Comparison of ENCODE assay signal across 8 cellular contexts in genomic region chrX:69165116-69165651, GRCh38. TPM values are rescaled to one million over a fixed set of nuclear protein-coding genes. Genes with fewer than 3 reads are reported as not detected.
A peak's percentile ranks its signal among the peaks of the same experiment; 100 is the strongest.
DNase-seq lines count a peak whose midpoint lies in the region; ATAC-seq and TF ChIP-seq lines count a peak whose summit lies in the region.

A gene with protein sequence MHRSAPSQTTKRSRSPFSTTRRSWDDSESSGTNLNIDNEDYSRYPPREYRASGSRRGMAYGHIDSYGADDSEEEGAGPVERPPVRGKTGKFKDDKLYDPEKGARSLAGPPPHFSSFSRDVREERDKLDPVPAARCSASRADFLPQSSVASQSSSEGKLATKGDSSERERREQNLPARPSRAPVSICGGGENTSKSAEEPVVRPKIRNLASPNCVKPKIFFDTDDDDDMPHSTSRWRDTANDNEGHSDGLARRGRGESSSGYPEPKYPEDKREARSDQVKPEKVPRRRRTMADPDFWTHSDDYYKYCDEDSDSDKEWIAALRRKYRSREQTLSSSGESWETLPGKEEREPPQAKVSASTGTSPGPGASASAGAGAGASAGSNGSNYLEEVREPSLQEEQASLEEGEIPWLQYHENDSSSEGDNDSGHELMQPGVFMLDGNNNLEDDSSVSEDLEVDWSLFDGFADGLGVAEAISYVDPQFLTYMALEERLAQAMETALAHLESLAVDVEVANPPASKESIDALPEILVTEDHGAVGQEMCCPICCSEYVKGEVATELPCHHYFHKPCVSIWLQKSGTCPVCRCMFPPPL (minus strand): TSS chrX:69165453. CDS start chrX:69163073, 2,380 bp downstream.

- BruUV-seq in HCT116 (replicated peaks; lab: Mats Ljungman, UMichigan), result TSS peak; percentile 58

- TF ChIP-seq CTCF in HCT116 (IDR thresholded peaks at IDR 0.05 in 2 of 3, conservative IDR thresholded peaks at IDR 0.05 in 1 of 3; ENCODE audit: borderline replicate concordance in 1 of 3, insufficient read depth in 1 of 3, low read depth in 2 of 3, low read length in 2 of 3) (no peak), adrenal gland (IDR thresholded peaks at IDR 0.05) (no peak), heart left ventricle (IDR thresholded peaks at IDR 0.05) (no peak), transverse colon (IDR thresholded peaks at IDR 0.05) (no peak)

- H3K4me3 Mint-ChIP-seq in T-cell, result peak within 1 kb of the TSS; percentile 81 to 89 (median 82)

- CTCF ChIA-PET in HCT116 (lab: Charles Lee) (no interaction called here), T-cell (lab: Charles Lee) (interaction anchor here in 1 of 2 donors (1.0 to 1.8 kb wide), 3 partner anchors 46 to 338 kb away, joined by 3 to 8 read pairs (median 4); partner anchors contain the start of gene EFNB1)

- peaks cover 27 to 33% (median 31%) of the 10 kb centered on the region in 3 donors for H3K4me1 Mint-ChIP-seq in T-cell

- DNase-seq in GF-D8 (lab: John Stamatoyannopoulos, UW) (peak; percentile 0), HCT116 (ENCODE audit: low read depth, low spot score) (no peak), NAMALWA (ENCODE audit: low spot score) (peak; percentile 81), T-cell (peak; percentile 43 to 77 (median 64)), adrenal gland (peak; percentile 63 to 80 (median 67)), heart left ventricle (peak; percentile 76 to 87 (median 78)), posterior cingulate gyrus (peak; percentile 58 to 97 (median 73)), transverse colon (peak; percentile 73)

- POLR2A ChIA-PET in HCT116 (lab: Charles Lee), result interaction anchor here (1.4 kb wide), 1 partner anchor 337 kb away, joined by 5 read pairs; the partner anchor contains the start of gene EFNB1
- POLR2A ChIA-PET in T-cell (lab: Charles Lee), result interaction anchor here in 1 of 2 donors (0.6 to 1.4 kb wide), 2 partner anchors 336 to 448 kb away, joined by 3 to 6 read pairs; partner anchors contain the start of gene EFNB1

- peak within 1 kb of the TSS; percentile 68 for H3K9ac ChIP-seq in HCT116 (ENCODE audit: low read length)

- no peaks in the 10 kb centered on the region for H3K9me3 Mint-ChIP-seq in T-cell

- H3K9me3 ChIP-seq in HCT116 (ENCODE audit: control insufficient read depth in 1 of 2, insufficient read depth in 1 of 2, low read depth in 1 of 2, low read length in 2 of 2) (no peaks in the 10 kb centered on the region), adrenal gland (replicated peaks in 1 of 3) (no peaks in the 10 kb centered on the region), heart left ventricle (peaks cover 0 to 16% (median 0%) of the 10 kb centered on the region in 12 donors), transverse colon (no peaks in the 10 kb centered on the region)

- in situ Hi-C loops in transverse colon (cut with MboI; ENCODE audit: low pct_ligation_motif_present in 1 of 4, low pct_unique_long_range_greater_than_20kb in 1 of 4, low sequenced_read_pairs in 3 of 4), result no loop called here

- H3K4me3 ChIP-seq in HCT116 (replicated peaks in 1 of 2; ENCODE audit: low read depth in 1 of 2, low read length in 2 of 2) (peak within 1 kb of the TSS; percentile 65 to 73), adrenal gland (peak within 1 kb of the TSS in 3 of 4 donors; percentile 34 to 60 (median 48)), heart left ventricle (peak within 1 kb of the TSS; percentile 58 to 95 (median 73)), transverse colon (peak within 1 kb of the TSS; percentile 12 to 78 (median 56))

- peak within 1 kb of the TSS; percentile 89 for H3K27ac Mint-ChIP-seq in T-cell

- H3K27ac ChIP-seq in HCT116 (ENCODE audit: low read depth, low read length), result peak within 1 kb of the TSS; percentile 34; the same call in 1 of the 2 replicates
- peak within 1 kb of the TSS in 4 of 5 donors; percentile 22 to 78 (median 46) for H3K27ac ChIP-seq in adrenal gland
- H3K27ac ChIP-seq in heart left ventricle, result peak within 1 kb of the TSS; percentile 53 to 87 (median 75)
- peak within 1 kb of the TSS; percentile 64 to 86 (median 78) for H3K27ac ChIP-seq in transverse colon

- no peak for TF ChIP-seq EP300 in transverse colon (IDR thresholded peaks at IDR 0.05; ENCODE audit: low read depth)

- no peaks in the 10 kb centered on the region for H3K79me2 ChIP-seq in HCT116 (ENCODE audit: insufficient read depth, low read length)

- WGBS in adrenal gland, 4 donors, result 1 to 41% (median 16%) methylated on average over 5 to 46 of the region's 46 CpGs
- WGBS in heart left ventricle, 4 donors, result 1 to 34% (median 14%) methylated on average over 44 to 46 of the region's 46 CpGs
- 0 to 49% methylated on average over 2 to 46 of the region's 46 CpGs for WGBS in transverse colon (ENCODE audit: low coverage in 1 of 2), 2 donors

- H3K36me3 ChIP-seq in HCT116 (ENCODE audit: control insufficient read depth in 1 of 2, insufficient read depth in 2 of 2, low read length in 2 of 2), result no peaks in the 10 kb centered on the region; a peak in 1 of 4 replicates
- H3K36me3 ChIP-seq in adrenal gland (replicated peaks in 1 of 2), result no peaks in the 10 kb centered on the region
- peaks cover 0 to 7% (median 0%) of the 10 kb centered on the region in 9 donors for H3K36me3 ChIP-seq in heart left ventricle
- H3K36me3 ChIP-seq in transverse colon, result no peaks in the 10 kb centered on the region

- intact Hi-C loops in HCT116 (cut with micrococcal nuclease) (no loop called here), adrenal gland (cut with DNase I) (no loop called here), heart left ventricle (cut with DNase I) (loop anchor here in 2 of 10 donors (10.0 kb wide), 1 partner anchor 340 kb away; the partner anchor contains the start of gene EFNB1 (in 2 of the 2)), posterior cingulate gyrus (cut with DNase I) (no loop called here), transverse colon (cut with DNase I; ENCODE audit: low total_unique reads) (no loop called here)

- H2AFZ ChIP-seq in HCT116 (ENCODE audit: low read depth, low read length, poor library complexity, severe bottlenecking), result peak within 1 kb of the TSS; percentile 92

- RAD21 ChIA-PET in HCT116 (lab: Charles Lee; ENCODE audit: low non-redundant PET in 1 of 2, low total read pairs in 2 of 2, uncharacterized antibody in 2 of 2, unreplicated experiment in 2 of 2), result no interaction called here

- no peaks in the 10 kb centered on the region for H4K20me1 ChIP-seq in HCT116 (ENCODE audit: insufficient read depth)

- peaks cover 0 to 9% of the 10 kb centered on the region in 2 donors for H3K27me3 Mint-ChIP-seq in T-cell

- TF ChIP-seq POLR2A in HCT116 (IDR thresholded peaks at IDR 0.05; ENCODE audit: borderline replicate concordance, extremely low read depth, insufficient read depth, insufficient read length) (no peak), adrenal gland (IDR thresholded peaks at IDR 0.05) (peak; percentile 47 to 54), heart left ventricle (IDR thresholded peaks at IDR 0.05) (peak in 1 of 2 donors; percentile 46), transverse colon (IDR thresholded peaks at IDR 0.05) (peak; percentile 33)

- H3K4me2 ChIP-seq in HCT116 (ENCODE audit: low read length), result peak within 1 kb of the TSS; percentile 74

- no peaks in the 10 kb centered on the region for H3K27me3 ChIP-seq in HCT116 (ENCODE audit: insufficient read depth, low read length)
- no peaks in the 10 kb centered on the region for H3K27me3 ChIP-seq in adrenal gland
- peaks cover 0 to 15% (median 0%) of the 10 kb centered on the region in 9 donors for H3K27me3 ChIP-seq in heart left ventricle
- no peaks in the 10 kb centered on the region for H3K27me3 ChIP-seq in transverse colon

- no peak for TF ChIP-seq RAD21 in HCT116 (IDR thresholded peaks at IDR 0.05; ENCODE audit: low read depth)

- H3K36me3 Mint-ChIP-seq in T-cell, result peaks cover 18% of the 10 kb centered on the region

- peak; percentile 96 for ATAC-seq in HCT116
- peak; percentile 73 to 82 (median 77) for ATAC-seq in T-cell (replicated peaks in 1 of 4)
- peak; percentile 69 to 98 (median 96) for ATAC-seq in heart left ventricle

- no peaks in the 10 kb centered on the region for H3K4me1 ChIP-seq in HCT116 (ENCODE audit: control insufficient read depth in 1 of 2, insufficient read depth in 2 of 2, low read length in 2 of 2)
- H3K4me1 ChIP-seq in adrenal gland (replicated peaks in 1 of 2), result no peaks in the 10 kb centered on the region
- H3K4me1 ChIP-seq in heart left ventricle, result peaks cover 0 to 6% (median 0%) of the 10 kb centered on the region in 12 donors
- H3K4me1 ChIP-seq in transverse colon, result peaks cover 0 to 5% (median 2%) of the 10 kb centered on the region in 4 donors

- H3K9me2 ChIP-seq in HCT116 (ENCODE audit: insufficient read depth), result no peaks in the 10 kb centered on the region

TF ChIP-seq in HCT116, 20 proteins besides CTCF, POLR2A, EP300 and RAD21:
- TF ChIP-seq JUND (IDR thresholded peaks at IDR 0.05) (no peak), EGR1 (IDR thresholded peaks at IDR 0.05; ENCODE audit: low read depth) (peak; percentile 89), POLR2AphosphoS5 (IDR thresholded peaks at IDR 0.05; ENCODE audit: low read depth, low read length) (peak; percentile 71), TCF7L2 (IDR thresholded peaks at IDR 0.05; ENCODE audit: borderline replicate concordance, extremely low read depth, insufficient read depth, insufficient read length) (peak; percentile 69)

RNA-seq across cellular contexts. Expression of the gene that starts here (rescaled TPM):
- total RNA-seq in HCT116 (2021; ENCODE audit: unreplicated experiment) (15.7 TPM), T-cell (10 to 100 TPM; 23.8 to 32.2 (median 26.8) TPM), adrenal gland (10 to 100 TPM; 16.7 to 27.6 (median 23.4) TPM), heart left ventricle (10 to 100 TPM in 8 of 9 donors, 1 to 10 TPM in 1; 7.8 to 20.1 (median 14.4) TPM), transverse colon (10 to 100 TPM in 1 of 4 donors, 1 to 10 TPM in 3; 2.2 to 31.4 (median 6.9) TPM)
- 14.2 and 16.0 TPM in 2 replicates for polyA plus RNA-seq in HCT116 (2012)
- polyA plus RNA-seq in adrenal gland (10 to 100 TPM in 1 of 3 donors, 1 to 10 TPM in 2; 4.7 to 46.1 (median 7.3) TPM), heart left ventricle (10 to 100 TPM in 1 of 2 donors, 1 to 10 TPM in 1; 4.3 to 17.9 TPM)
